1 cellular context compared by ENCODE assay signal in genomic region chr2:219250044-219250781, GRCh38.
TF ChIP-seq lines count a peak whose summit lies in the region.

No MANE protein-coding gene starts in this region.

TF ChIP-seq in HepG2, 621 proteins besides CTCF, POLR2A, EP300 and RAD21 (continued from another document):
- TF ChIP-seq STAT6 (CRISPR knock-in tag; IDR thresholded peaks at IDR 0.05; ENCODE audit: borderline replicate concordance), result 0 out of 2 replicates have a peak, but pooled peaks have one; percentile 17
- TF ChIP-seq HNRNPL (IDR thresholded peaks at IDR 0.05; ENCODE audit: low read depth, low read length), result peak; percentile 72; the same call in 1 of the 2 replicates
- 0 out of 2 replicates have a peak, but pooled peaks have one; percentile 46 for TF ChIP-seq ZNF563 (CRISPR knock-in tag; IDR thresholded peaks at IDR 0.05)
- TF ChIP-seq ZC3H13 (CRISPR knock-in tag; IDR thresholded peaks at IDR 0.05), result peak; percentile 67; the same call in 1 of the 2 replicates
- TF ChIP-seq ZNF251 (CRISPR knock-in tag; IDR thresholded peaks at IDR 0.05), result 0 out of 2 replicates have a peak, but pooled peaks have one; percentile 45
- TF ChIP-seq THAP9 (CRISPR knock-in tag; IDR thresholded peaks at IDR 0.05; ENCODE audit: borderline replicate concordance), result no peak; the same call in 1 of the 2 replicates
- TF ChIP-seq FOXK1 (CRISPR knock-in tag; IDR thresholded peaks at IDR 0.05; ENCODE audit: borderline replicate concordance, low read depth), result peak; percentile 11; the same call in 1 of the 2 replicates
